Comparison of ENCODE assay signal across 12 cellular contexts in the genomic region with DNA sequence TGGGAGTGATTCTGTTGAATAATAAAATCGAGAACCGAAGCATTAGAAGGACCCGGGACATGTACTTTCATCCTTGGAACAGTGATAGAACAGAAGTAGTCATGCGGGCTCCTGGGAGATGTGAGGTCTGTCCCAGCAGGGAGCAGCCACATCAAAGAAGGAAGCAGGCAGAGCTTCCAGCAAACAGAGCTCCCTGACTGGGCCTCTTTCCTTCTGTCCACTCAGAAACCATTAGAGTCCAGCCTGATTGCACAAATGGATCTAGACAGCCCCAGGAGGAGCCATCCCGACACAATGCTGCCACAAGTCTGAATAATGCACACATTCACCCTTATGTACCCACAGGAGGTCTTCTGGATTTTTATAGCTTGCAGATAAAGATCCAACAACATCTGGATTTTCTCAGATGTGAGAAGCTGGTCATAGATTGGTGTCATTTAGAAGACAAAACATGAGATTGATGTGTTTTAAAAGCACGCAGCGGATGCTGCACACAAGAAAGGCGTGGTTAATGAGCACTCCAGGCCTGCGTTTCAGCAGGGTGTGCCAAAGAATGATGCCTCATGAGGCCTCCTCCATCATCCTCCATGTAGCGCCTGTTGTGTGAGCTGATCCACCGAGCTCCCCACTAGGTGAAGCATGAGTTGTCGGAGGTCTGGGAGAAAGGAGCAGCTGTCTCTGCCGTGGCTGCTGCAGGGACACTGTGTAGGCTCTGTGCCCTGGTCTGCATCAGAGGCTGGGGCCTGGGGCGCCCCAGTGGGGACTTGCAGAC.
DNase-seq lines count a peak whose midpoint lies in the region; ATAC-seq, FAIRE-seq and TF ChIP-seq lines count a peak whose summit lies in the region.
"Had no signal": no experiment of that assay in that cellular context is flagged by ENCODE, and none has a peak within 500 bp of the region (broad histone marks: within the 10 kb centered on the region; RNA-seq: fewer than 3 reads in every experiment).

No MANE protein-coding gene starts in this region.

- H2AK5ac ChIP-seq in mesenchymal stem cell (ENCODE audit: low read length, severe bottlenecking), result no peak overlapping the region

- DNase-seq in Right ventricle myocardium superior, result no peak
- no peak for DNase-seq in right atrium auricular region (ENCODE audit: low spot score)
- peak in 3 of 61 donors; percentile 20 to 26 (median 24) for DNase-seq in caudate nucleus (lab: John Stamatoyannopoulos, UW)
- peak; percentile 88 for DNase-seq in mesenchymal stem cell
- DNase-seq in vagina (ENCODE audit: extremely low spot score in 2 of 2), result peak in 1 of 2 donors; percentile 88
- DNase-seq in NCI-H510A (lab: John Stamatoyannopoulos, UW), result no peak
- DNase-seq in stimulated activated CD4-positive, alpha-beta T cell treated with anti-CD3 and anti-CD28 coated beads, Interleukin-2, amount 100 ng/mL, for 24 hours, result no peak
- no peak for DNase-seq in HepG2 (ENCODE audit: low spot score)
- DNase-seq: activated CD4-positive, alpha-beta T cell treated with anti-CD3 and anti-CD28 coated beads for 48 hours; activated gamma-delta T cell; NCI-H1105 treated with DMSO at 0.1 percent for 48 hours had no signal

- peak overlapping the region; percentile 70 to 73 for H3K4ac ChIP-seq in mesenchymal stem cell (ENCODE audit: low read depth in 1 of 2, low read length in 2 of 2)

- no peak overlapping the region for H3K27ac ChIP-seq in right atrium auricular region
- H3K27ac ChIP-seq in caudate nucleus (ENCODE audit: low read depth, low read length), result peak overlapping the region; percentile 72
- H3K27ac ChIP-seq in mesenchymal stem cell (ENCODE audit: low read length, poor library complexity, severe bottlenecking), result peak overlapping the region; percentile 0
- H3K27ac ChIP-seq in vagina, result peak overlapping the region; percentile 60
- no peak overlapping the region for H3K27ac ChIP-seq in HepG2 (ENCODE audit: extremely low read length, insufficient read depth, low read length)

- no peak overlapping the region for H3K4me2 ChIP-seq in mesenchymal stem cell (ENCODE audit: low read length, poor library complexity, severe bottlenecking)
- no peak overlapping the region for H3K4me2 ChIP-seq in HepG2 (ENCODE audit: low read depth, low read length)

- TF ChIP-seq RAD21 in HepG2 (CRISPR knock-in tag; IDR thresholded peaks at IDR 0.05), result no peak

- TF ChIP-seq CTCF in right atrium auricular region (IDR thresholded peaks at IDR 0.05), result no peak
- TF ChIP-seq CTCF in vagina (IDR thresholded peaks at IDR 0.05), result no peak
- TF ChIP-seq CTCF in HepG2 (CRISPR knock-in tag; IDR thresholded peaks at IDR 0.05), result no peak

- H3K9me3 ChIP-seq in right atrium auricular region (no peaks in the 10 kb centered on the region), mesenchymal stem cell (ENCODE audit: control insufficient read depth, low read length) (no peaks in the 10 kb centered on the region), vagina (no peaks in the 10 kb centered on the region), HepG2 (ENCODE audit: low read length) (no peaks in the 10 kb centered on the region)

- intact Hi-C loops in Right ventricle myocardium superior (cut with DNase I), result no loop called here
- intact Hi-C loops in vagina (cut with DNase I), result no loop called here
- intact Hi-C loops in HepG2 (cut with micrococcal nuclease; ENCODE audit: unreplicated experiment), result no loop called here

- no peak for TF ChIP-seq POLR2A in vagina (IDR thresholded peaks at IDR 0.05)
- TF ChIP-seq POLR2A in HepG2 (IDR thresholded peaks at IDR 0.05; ENCODE audit: insufficient read depth in 1 of 2, low read depth in 2 of 2, low read length in 2 of 2), result no peak

- no peaks in the 10 kb centered on the region for H4K20me1 ChIP-seq in HepG2 (ENCODE audit: insufficient read depth, low read length)

- ATAC-seq in Right ventricle myocardium superior (ENCODE audit: poor library complexity) (peak; percentile 48), HepG2 (no peak; the same call in 2 of the 3 replicates)

- no peaks in the 10 kb centered on the region for H3K79me2 ChIP-seq in HepG2 (ENCODE audit: insufficient read depth, low read length)

- H3K23ac ChIP-seq in mesenchymal stem cell (ENCODE audit: low read length in 2 of 2), result no peak overlapping the region

- H3K79me1 ChIP-seq in mesenchymal stem cell (replicated peaks; ENCODE audit: low read length, poor library complexity, severe bottlenecking), result peaks cover 1% of the 10 kb centered on the region

- H4K91ac ChIP-seq in mesenchymal stem cell (ENCODE audit: low read length), result no peak overlapping the region

- H3K4me3 ChIP-seq in right atrium auricular region (no peak overlapping the region), mesenchymal stem cell (ENCODE audit: insufficient read depth in 1 of 2, low read depth in 1 of 2, low read length in 2 of 2) (no peak overlapping the region), vagina (no peak overlapping the region), HepG2 (replicated peaks in 1 of 3; ENCODE audit: insufficient read depth in 1 of 3, low read depth in 2 of 3, low read length in 3 of 3) (no peak overlapping the region)

- no peak for TF ChIP-seq EP300 in HepG2 (IDR thresholded peaks at IDR 0.05; ENCODE audit: low read depth in 2 of 2, low read length in 2 of 2)
- TF ChIP-seq EP300 in HepG2 (CRISPR knock-in tag; IDR thresholded peaks at IDR 0.05; ENCODE audit: borderline replicate concordance), result no peak

- H2BK12ac ChIP-seq in mesenchymal stem cell (ENCODE audit: low read length in 2 of 2), result no peak overlapping the region

- H4K8ac ChIP-seq in mesenchymal stem cell (ENCODE audit: low read length), result peak overlapping the region; percentile 83

- CTCF ChIA-PET in HepG2 (lab: Yijun Ruan, JAX; ENCODE audit: low intra/inter-chr PET ratio, low total read pairs), result no interaction called here

- H3K4me1 ChIP-seq in right atrium auricular region (no peaks in the 10 kb centered on the region), mesenchymal stem cell (ENCODE audit: control insufficient read depth, insufficient read depth, low read depth, low read length) (peaks cover 19% of the 10 kb centered on the region), vagina (peaks cover 12% of the 10 kb centered on the region), HepG2 (ENCODE audit: insufficient read depth, low read length) (no peaks in the 10 kb centered on the region)

- 58% methylated on average over 14 of the region's 14 CpGs for WGBS in mesenchymal stem cell
- 78% methylated on average over 12 of the region's 14 CpGs for WGBS in HepG2 (ENCODE audit: low lambda C conversion rate)

- H3K36me3 ChIP-seq in right atrium auricular region (no peaks in the 10 kb centered on the region), mesenchymal stem cell (ENCODE audit: control insufficient read depth in 1 of 2, insufficient read depth in 2 of 2, low read depth in 1 of 2, low read length in 2 of 2) (peaks cover 40 to 75% of the 10 kb centered on the region in 2 experiments), vagina (no peaks in the 10 kb centered on the region), HepG2 (replicated peaks in 1 of 2; ENCODE audit: control insufficient read depth in 1 of 2, insufficient read depth in 2 of 2, low read length in 2 of 2) (0 out of 5 replicates have a peak, but pooled peaks cover 0 to 2% of the 10 kb centered on the region in 2 experiments)

- peak overlapping the region; percentile 10 for H3K9ac ChIP-seq in mesenchymal stem cell (ENCODE audit: low read length)
- H3K9ac ChIP-seq in HepG2 (ENCODE audit: insufficient read depth, low read depth, low read length), result no peak overlapping the region

- FAIRE-seq in HepG2 (lab: Jason Lieb, UNC), result no peak
- FAIRE-seq: H54 had no signal

- no peak overlapping the region for H2BK120ac ChIP-seq in mesenchymal stem cell (ENCODE audit: low read depth, low read length)

- peak overlapping the region; percentile 5 to 90 for H3K18ac ChIP-seq in mesenchymal stem cell (ENCODE audit: low read depth in 1 of 2, low read length in 2 of 2)

- no peak overlapping the region for H2BK5ac ChIP-seq in mesenchymal stem cell (ENCODE audit: low read depth, low read length, poor library complexity, severe bottlenecking)

- POLR2A ChIA-PET in HepG2 (lab: Yijun Ruan, JAX), result no interaction called here

- H2BK15ac ChIP-seq in mesenchymal stem cell (ENCODE audit: low read depth, poor library complexity, severe bottlenecking), result no peak overlapping the region

- no peaks in the 10 kb centered on the region for H3K27me3 ChIP-seq in right atrium auricular region
- no peaks in the 10 kb centered on the region for H3K27me3 ChIP-seq in mesenchymal stem cell (ENCODE audit: control insufficient read depth in 1 of 2, insufficient read depth in 1 of 2, low read length in 2 of 2)
- no peaks in the 10 kb centered on the region for H3K27me3 ChIP-seq in vagina
- H3K27me3 ChIP-seq in HepG2 (ENCODE audit: control insufficient read depth in 1 of 2, insufficient read depth in 2 of 2, low read length in 2 of 2), result no peaks in the 10 kb centered on the region

- in situ Hi-C loops in HepG2 (cut with HindIII; ENCODE audit: extremely low pct_ligation_motif_present, low pct_unique_long_range_greater_than_20kb), result no loop called here

- no TSS peak for BruUV-seq in HepG2 (replicated peaks; lab: Mats Ljungman, UMichigan)

- no peak overlapping the region for H2AFZ ChIP-seq in mesenchymal stem cell (ENCODE audit: low read depth, low read length)
- H2AFZ ChIP-seq in HepG2 (ENCODE audit: low read length), result no peak overlapping the region

- H3K14ac ChIP-seq in mesenchymal stem cell (ENCODE audit: low read length in 2 of 2), result no peak overlapping the region

TF ChIP-seq in HepG2, 621 proteins besides CTCF, POLR2A, EP300 and RAD21 (continues in another document):
- no peak for TF ChIP-seq ZBTB7A (CRISPR knock-in tag; IDR thresholded peaks at IDR 0.05)
- no peak for TF ChIP-seq ZBTB49 (CRISPR knock-in tag; IDR thresholded peaks at IDR 0.05; ENCODE audit: borderline replicate concordance)
- no peak for TF ChIP-seq SIN3B (IDR thresholded peaks at IDR 0.05; ENCODE audit: low read length)
- no peak for TF ChIP-seq ZNF136 (CRISPR knock-in tag; IDR thresholded peaks at IDR 0.05; ENCODE audit: low read depth)
- TF ChIP-seq ZNF33B (CRISPR knock-in tag; IDR thresholded peaks at IDR 0.05), result no peak
- TF ChIP-seq ADNP (CRISPR knock-in tag; IDR thresholded peaks at IDR 0.05), result no peak

Comparison
In these comparisons a context has a peak if more than half of its experiments do, and no peak if none do; other contexts are left out.
1. H3K27ac ChIP-seq: peak in caudate nucleus (single experiment), mesenchymal stem cell (single experiment) and vagina (single experiment); none in right atrium auricular region (0 of 2) and HepG2 (single experiment).